Comparison of ENCODE assay signal across 11 cellular contexts in the genomic region with DNA sequence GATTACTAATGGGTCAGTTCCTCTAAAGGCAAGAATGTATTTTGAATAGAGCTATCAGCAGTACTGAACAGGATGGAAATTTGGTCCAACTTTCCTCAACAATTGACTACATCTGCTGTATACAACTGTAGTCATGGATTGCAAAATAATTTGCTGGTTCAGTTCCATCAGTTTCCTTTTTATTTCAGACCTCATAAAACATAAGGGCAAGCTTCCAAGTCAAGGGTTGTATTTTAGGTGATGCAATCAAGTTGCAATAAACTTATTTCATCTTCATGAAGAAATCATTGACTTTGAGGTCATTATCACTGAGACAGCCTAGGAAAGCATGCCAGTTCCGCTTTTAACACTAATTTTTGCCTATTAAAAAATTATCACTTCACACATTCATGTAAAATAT.
A peak's percentile ranks its signal among the peaks of the same experiment; 100 is the strongest.
DNase-seq lines count a peak whose midpoint lies in the region; ATAC-seq and TF ChIP-seq lines count a peak whose summit lies in the region.
"Had no signal": no experiment of that assay in that cellular context is flagged by ENCODE, and none has a peak within 500 bp of the region (broad histone marks: within the 10 kb centered on the region; RNA-seq: fewer than 3 reads in every experiment).

No MANE protein-coding gene starts in this region.

- H2BK15ac ChIP-seq in neuronal stem cell (ENCODE audit: low read length) = no peak overlapping the region

- H3K9me3 ChIP-seq in HEK293 (ENCODE audit: control insufficient read depth, insufficient read depth, low read depth, low read length) (no peaks in the 10 kb centered on the region), hepatocyte (ENCODE audit: low read depth) (no peaks in the 10 kb centered on the region), neuronal stem cell (replicated peaks in 1 of 2; ENCODE audit: control insufficient read depth in 2 of 2, insufficient read depth in 1 of 2, low read depth in 1 of 2, low read length in 2 of 2) (no peaks in the 10 kb centered on the region)

- no peak overlapping the region for H3K23ac ChIP-seq in neuronal stem cell (ENCODE audit: low read depth, low read length, poor library complexity)

- no peak overlapping the region for H3K14ac ChIP-seq in neuronal stem cell (ENCODE audit: low read length)

- H3K4me2 ChIP-seq in hepatocyte = no peak overlapping the region
- H3K4me2 ChIP-seq in neuronal stem cell (ENCODE audit: insufficient read depth, low read length, poor library complexity, severe bottlenecking) = no peak overlapping the region

- TF ChIP-seq CTCF in AG04449 (IDR thresholded peaks at IDR 0.05; ENCODE audit: insufficient read depth, low read length, missing control alignments) = no peak
- TF ChIP-seq CTCF in HEK293 (tag by site-specific recombination; IDR thresholded peaks at IDR 0.05) = no peak
- TF ChIP-seq CTCF in hepatocyte (IDR thresholded peaks at IDR 0.05; ENCODE audit: poor library complexity) = no peak

- no peak overlapping the region for H3K4ac ChIP-seq in neuronal stem cell (ENCODE audit: low read length)

- no peak for ATAC-seq in GM18520 (IDR thresholded peaks at IDR 0.05; ENCODE audit: unreplicated experiment)

- POLR2A ChIA-PET in AG04449 (lab: Yijun Ruan, JAX) = no interaction called here
- POLR2A ChIA-PET in HEK293 (lab: Yijun Ruan, JAX) = no interaction called here

- H4K20me1 ChIP-seq in hepatocyte (ENCODE audit: insufficient read depth, poor library complexity, severe bottlenecking) = no peaks in the 10 kb centered on the region

- H2AK5ac ChIP-seq in neuronal stem cell (ENCODE audit: low read depth, low read length) = no peak overlapping the region

- no peak overlapping the region for H2BK12ac ChIP-seq in neuronal stem cell (ENCODE audit: low read length)

- H4K91ac ChIP-seq in neuronal stem cell (ENCODE audit: low read depth, low read length, poor library complexity) = no peak overlapping the region

- H2AFZ ChIP-seq in hepatocyte = no peak overlapping the region
- H2AFZ ChIP-seq in neuronal stem cell (ENCODE audit: low read length) = no peak overlapping the region

- H4K8ac ChIP-seq in neuronal stem cell (ENCODE audit: low read depth, low read length) = no peak overlapping the region

- H3K27me3 ChIP-seq in hepatocyte = no peaks in the 10 kb centered on the region
- peaks cover 0 to 20% (median 0%) of the 10 kb centered on the region in 3 experiments for H3K27me3 ChIP-seq in neuronal stem cell (ENCODE audit: control insufficient read depth in 3 of 3, insufficient read depth in 3 of 3, low read depth in 1 of 3, low read length in 3 of 3)

- H3K9ac ChIP-seq in neuronal stem cell (ENCODE audit: low read depth, low read length, poor library complexity) = no peak overlapping the region

- H3K4me1 ChIP-seq in HEK293 (ENCODE audit: control insufficient read depth, insufficient read depth, low read length) = peaks cover 4% of the 10 kb centered on the region; the same call in 1 of the 2 replicates
- H3K4me1 ChIP-seq in hepatocyte (ENCODE audit: insufficient read depth) = peaks cover 3% of the 10 kb centered on the region
- no peaks in the 10 kb centered on the region for H3K4me1 ChIP-seq in neuronal stem cell (ENCODE audit: control insufficient read depth in 2 of 2, insufficient read depth in 1 of 2, low read depth in 1 of 2, low read length in 2 of 2)

- no peak overlapping the region for H3K18ac ChIP-seq in neuronal stem cell (ENCODE audit: low read length)

- H3K4me3 ChIP-seq in AG04449 (ENCODE audit: low read depth, low read length) (no peak overlapping the region), HEK293 (ENCODE audit: low read depth, low read length) (no peak overlapping the region), hepatocyte (no peak overlapping the region), neuronal stem cell (ENCODE audit: low read length in 2 of 2) (no peak overlapping the region)

- 68% methylated on average over 1 of the region's 1 CpG for WGBS in hepatocyte (ENCODE audit: low lambda C conversion rate, missing lambda C conversion rate)
- WGBS in neuronal stem cell (ENCODE audit: extremely low coverage in 2 of 2, insufficient read length in 2 of 2, insufficient replicate concordance in 1 of 2), 2 donors = no CpG with 5 or more reads among the region's 1 CpG

- no peaks in the 10 kb centered on the region for H3K36me3 ChIP-seq in HEK293 (ENCODE audit: control insufficient read depth in 2 of 2, insufficient read depth in 1 of 2, low read length in 2 of 2)
- H3K36me3 ChIP-seq in hepatocyte (replicated peaks; ENCODE audit: insufficient read depth, low read depth) = no peaks in the 10 kb centered on the region
- H3K36me3 ChIP-seq in neuronal stem cell (replicated peaks in 1 of 2; ENCODE audit: control insufficient read depth in 2 of 2, insufficient read depth in 2 of 2, low read length in 2 of 2) = no peaks in the 10 kb centered on the region

- H2BK5ac ChIP-seq in neuronal stem cell (ENCODE audit: low read length) = no peak overlapping the region

- no peaks in the 10 kb centered on the region for H3K79me2 ChIP-seq in hepatocyte

- H3K79me1 ChIP-seq in neuronal stem cell (ENCODE audit: low read depth, low read length) = no peaks in the 10 kb centered on the region

- H3K27ac ChIP-seq in HEK293 (ENCODE audit: extremely low read depth, low read depth, low read length) = no peak overlapping the region
- no peak overlapping the region for H3K27ac ChIP-seq in hepatocyte
- H3K27ac ChIP-seq in neuronal stem cell (replicated peaks; ENCODE audit: low read length) = no peak overlapping the region

- peak; percentile 70 for DNase-seq in AG04449 (ENCODE audit: low read depth, low spot score)
- peak; percentile 52 for DNase-seq in SKM-1 treated with dmso at 0.1 percent for 144 hours (lab: John Stamatoyannopoulos, UW; ENCODE audit: unreplicated experiment)
- peak; percentile 11 for DNase-seq in hepatocyte (ENCODE audit: low spot score)
- no peak for DNase-seq in NCI-H446 (lab: John Stamatoyannopoulos, UW)
- DNase-seq in neuronal stem cell (ENCODE audit: low spot score) = no peak
- no peak for DNase-seq in superior temporal gyrus (ENCODE audit: extremely low spot score)
- DNase-seq: activated CD8-positive, alpha-beta memory T cell treated with anti-CD3 and anti-CD28 coated beads, Interleukin-2, amount 50 U/mL, for 48 hours; CD4-positive, alpha-beta T cell; NCI-H2029 had no signal

- H3K9me2 ChIP-seq in hepatocyte (replicated peaks; ENCODE audit: insufficient read depth) = no peaks in the 10 kb centered on the region

- H2BK120ac ChIP-seq in neuronal stem cell (ENCODE audit: low read depth, low read length) = no peak overlapping the region

- CTCF ChIA-PET in AG04449 (lab: Yijun Ruan, JAX) = no interaction called here
- CTCF ChIA-PET in HEK293 (lab: Yijun Ruan, JAX) = no interaction called here

TF ChIP-seq in HEK293, 187 proteins besides CTCF, POLR2A, EP300 and RAD21 (continues in another document):
- TF ChIP-seq KLF9 (tag by site-specific recombination; IDR thresholded peaks at IDR 0.05; ENCODE audit: low read depth) (no peak), ZBTB7A (tag by site-specific recombination; IDR thresholded peaks at IDR 0.05; ENCODE audit: low read depth) (no peak), ZNF202 (tag by site-specific recombination; IDR thresholded peaks at IDR 0.05; ENCODE audit: borderline replicate concordance) (no peak), ZNF274 (IDR thresholded peaks at IDR 0.05; ENCODE audit: low read length) (no peak), ZNF274 (tag by site-specific recombination; IDR thresholded peaks at IDR 0.05; ENCODE audit: borderline replicate concordance) (no peak)
- TF ChIP-seq, protein P1, sequence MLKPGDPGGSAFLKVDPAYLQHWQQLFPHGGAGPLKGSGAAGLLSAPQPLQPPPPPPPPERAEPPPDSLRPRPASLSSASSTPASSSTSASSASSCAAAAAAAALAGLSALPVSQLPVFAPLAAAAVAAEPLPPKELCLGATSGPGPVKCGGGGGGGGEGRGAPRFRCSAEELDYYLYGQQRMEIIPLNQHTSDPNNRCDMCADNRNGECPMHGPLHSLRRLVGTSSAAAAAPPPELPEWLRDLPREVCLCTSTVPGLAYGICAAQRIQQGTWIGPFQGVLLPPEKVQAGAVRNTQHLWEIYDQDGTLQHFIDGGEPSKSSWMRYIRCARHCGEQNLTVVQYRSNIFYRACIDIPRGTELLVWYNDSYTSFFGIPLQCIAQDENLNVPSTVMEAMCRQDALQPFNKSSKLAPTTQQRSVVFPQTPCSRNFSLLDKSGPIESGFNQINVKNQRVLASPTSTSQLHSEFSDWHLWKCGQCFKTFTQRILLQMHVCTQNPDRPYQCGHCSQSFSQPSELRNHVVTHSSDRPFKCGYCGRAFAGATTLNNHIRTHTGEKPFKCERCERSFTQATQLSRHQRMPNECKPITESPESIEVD (tag by site-specific recombination; IDR thresholded peaks at IDR 0.05) = peak; percentile 66; the same call in 1 of the 2 replicates

Comparison
In these comparisons a context has a peak if more than half of its experiments do, and no peak if none do; other contexts are left out.
1. DNase-seq: peak in AG04449 (single experiment), SKM-1 treated with dmso at 0.1 percent for 144 hours (single experiment) and hepatocyte (single experiment); none in NCI-H446 (0 of 2), neuronal stem cell (single experiment) and superior temporal gyrus (single experiment).